ENCODE assay signal across 33 cellular contexts in genomic region chr9:135851748-135852147, GRCh38. TPM values are rescaled to one million over a fixed set of nuclear protein-coding genes. Genes with fewer than 3 reads are reported as not detected.
A peak's percentile ranks its signal among the peaks of the same experiment; 100 is the strongest.
DNase-seq lines count a peak whose midpoint lies in the region; ATAC-seq, FAIRE-seq and TF ChIP-seq lines count a peak whose summit lies in the region.
"Had no signal": no experiment of that assay in that cellular context is flagged by ENCODE, and none has a peak within 500 bp of the region (broad histone marks: within the 10 kb centered on the region; RNA-seq: fewer than 3 reads in every experiment).

No MANE protein-coding gene starts in this region.

- H3K79me2 ChIP-seq in hepatocyte: peaks cover 5% of the 10 kb centered on the region
- H3K79me2 ChIP-seq: parathyroid adenoma had no signal

- H2AFZ ChIP-seq in hepatocyte: no peak overlapping the region
- H2AFZ ChIP-seq: parathyroid adenoma had no signal

- no peak overlapping the region for H3K4me3 Mint-ChIP-seq in activated naive CD4-positive, alpha-beta T cell treated with anti-CD3 and anti-CD28 coated beads, Interleukin-2, amount 10 ng/mL, durations not matched to agents 7 days and 5 days
- no peak overlapping the region for H3K4me3 Mint-ChIP-seq in endothelial cell (ENCODE audit: unreplicated experiment)
- H3K4me3 Mint-ChIP-seq: activated CD8-positive, alpha-beta memory T cell treated with anti-CD3 and anti-CD28 coated beads, Interleukin-2, amount 10 ng/mL, durations not matched to agents 7 days and 5 days; activated T-cell treated with anti-CD3 and anti-CD28 coated beads, Interleukin-2, amount 50 U/mL, for 4 hours; IgD-negative memory B cell; memory B cell; neural crest cell; stimulated activated naive CD8-positive, alpha-beta T cell treated with anti-CD3 and anti-CD28 coated beads, Interleukin-15, Interleukin-2, amounts not matched to agents 100 ng/mL and 50 ng/mL, for 24 hours had no signal

- no peak for DNase-seq in activated naive CD4-positive, alpha-beta T cell treated with anti-CD3 and anti-CD28 coated beads, Interleukin-2, amount 10 ng/mL, durations not matched to agents 7 days and 5 days
- DNase-seq in activated naive CD4-positive, alpha-beta T cell (lab: John Stamatoyannopoulos, UW): no peak
- DNase-seq in body of pancreas: peak in 3 of 4 donors; percentile 35 to 50 (median 41)
- peak; percentile 34 for DNase-seq in hepatocyte (ENCODE audit: low spot score)
- DNase-seq in small intestine: peak; percentile 22
- no peak for DNase-seq in anterior cingulate cortex (lab: John Stamatoyannopoulos, UW)
- no peak for DNase-seq in AML-193 (lab: John Stamatoyannopoulos, UW)
- no peak for DNase-seq in endothelial cell (ENCODE audit: low spot score)
- DNase-seq: activated CD4-positive, CD25-positive, alpha-beta regulatory T cell; activated CD8-positive, alpha-beta memory T cell treated with anti-CD3 and anti-CD28 coated beads, Interleukin-2, amount 10 ng/mL, durations not matched to agents 7 days and 5 days; activated gamma-delta T cell treated with Interleukin-2 at 50 U/mL for 16 hours; activated T-cell treated with anti-CD3 and anti-CD28 coated beads, Interleukin-2, amount 50 U/mL, for 4 hours; cerebellar nuclear complex; dermis blood vessel endothelial cell; hypothalamus; MV-4-11; NCI-H1436; NCI-H2081 treated with DMSO at 0.1 percent for 48 hours; NCI-H345; stimulated activated CD4-positive, alpha-beta T cell treated with anti-CD3 and anti-CD28 coated beads, Interleukin-1b, Interleukin-23, amount 100 ng/mL, for 48 hours; stimulated activated CD8-positive, alpha-beta memory T cell treated with anti-CD3 and anti-CD28 coated beads, Interleukin-4, amount 100 ng/mL, for 48 hours; T-helper 1 cell had no signal

- FAIRE-seq in small intestine (lab: Jason Lieb, UNC): no peak
- FAIRE-seq: D721Med, endothelial cell of umbilical vein had no signal

- H3K9me3 Mint-ChIP-seq in activated naive CD4-positive, alpha-beta T cell treated with anti-CD3 and anti-CD28 coated beads, Interleukin-2, amount 10 ng/mL, durations not matched to agents 7 days and 5 days: no peaks in the 10 kb centered on the region
- no peaks in the 10 kb centered on the region for H3K9me3 Mint-ChIP-seq in endothelial cell (ENCODE audit: unreplicated experiment)
- H3K9me3 Mint-ChIP-seq: activated T-cell treated with anti-CD3 and anti-CD28 coated beads, Interleukin-2, amount 50 U/mL, for 4 hours; IgD-negative memory B cell; memory B cell; stimulated activated naive CD8-positive, alpha-beta T cell treated with anti-CD3 and anti-CD28 coated beads, Interleukin-15, Interleukin-2, amounts not matched to agents 100 ng/mL and 50 ng/mL, for 24 hours had no signal

- no peak for TF ChIP-seq CTCF in body of pancreas (IDR thresholded peaks at IDR 0.05)
- TF ChIP-seq CTCF in hepatocyte (IDR thresholded peaks at IDR 0.05; ENCODE audit: poor library complexity): no peak
- TF ChIP-seq CTCF in endothelial cell (IDR thresholded peaks at IDR 0.05; ENCODE audit: unreplicated experiment): no peak

- H3K9me3 ChIP-seq in body of pancreas (no peaks in the 10 kb centered on the region), hepatocyte (ENCODE audit: low read depth) (no peaks in the 10 kb centered on the region), small intestine (ENCODE audit: control insufficient read depth, low read depth) (no peaks in the 10 kb centered on the region)
- H3K9me3 ChIP-seq: HAP-1, thoracic aorta, vagina had no signal

- H3K27ac Mint-ChIP-seq in activated naive CD4-positive, alpha-beta T cell treated with anti-CD3 and anti-CD28 coated beads, Interleukin-2, amount 10 ng/mL, durations not matched to agents 7 days and 5 days: peak overlapping the region; percentile 21
- H3K27ac Mint-ChIP-seq in endothelial cell (ENCODE audit: unreplicated experiment): no peak overlapping the region
- H3K27ac Mint-ChIP-seq: activated CD8-positive, alpha-beta memory T cell treated with anti-CD3 and anti-CD28 coated beads, Interleukin-2, amount 10 ng/mL, durations not matched to agents 7 days and 5 days; IgD-negative memory B cell; memory B cell; stimulated activated naive CD8-positive, alpha-beta T cell treated with anti-CD3 and anti-CD28 coated beads, Interleukin-15, Interleukin-2, amounts not matched to agents 100 ng/mL and 50 ng/mL, for 24 hours had no signal

- no peaks in the 10 kb centered on the region for H4K20me1 ChIP-seq in hepatocyte (ENCODE audit: insufficient read depth, poor library complexity, severe bottlenecking)

- no peaks in the 10 kb centered on the region for H3K4me1 ChIP-seq in body of pancreas
- peaks cover 3% of the 10 kb centered on the region for H3K4me1 ChIP-seq in hepatocyte (ENCODE audit: insufficient read depth)
- no peaks in the 10 kb centered on the region for H3K4me1 ChIP-seq in small intestine (ENCODE audit: control insufficient read depth in 2 of 2, insufficient read depth in 1 of 2, low read depth in 1 of 2, low read length in 1 of 2)
- H3K4me1 ChIP-seq: HAP-1, parathyroid adenoma, vagina had no signal

- H3K4me1 Mint-ChIP-seq in activated naive CD4-positive, alpha-beta T cell treated with anti-CD3 and anti-CD28 coated beads, Interleukin-2, amount 10 ng/mL, durations not matched to agents 7 days and 5 days: no peaks in the 10 kb centered on the region
- H3K4me1 Mint-ChIP-seq in endothelial cell (ENCODE audit: unreplicated experiment): peaks cover 5% of the 10 kb centered on the region
- H3K4me1 Mint-ChIP-seq: activated CD8-positive, alpha-beta memory T cell treated with anti-CD3 and anti-CD28 coated beads, Interleukin-2, amount 10 ng/mL, durations not matched to agents 7 days and 5 days had no signal

- H3K9me2 ChIP-seq in hepatocyte (replicated peaks; ENCODE audit: insufficient read depth): no peaks in the 10 kb centered on the region

- no peak overlapping the region for H3K4me2 ChIP-seq in hepatocyte

- no peak for TF ChIP-seq POLR2A in body of pancreas (IDR thresholded peaks at IDR 0.05)

- H3K36me3 Mint-ChIP-seq in activated naive CD4-positive, alpha-beta T cell treated with anti-CD3 and anti-CD28 coated beads, Interleukin-2, amount 10 ng/mL, durations not matched to agents 7 days and 5 days: peaks cover 8% of the 10 kb centered on the region
- H3K36me3 Mint-ChIP-seq in endothelial cell (ENCODE audit: low read depth, unreplicated experiment): peaks cover 18% of the 10 kb centered on the region

- H3K27me3 ChIP-seq in body of pancreas (no peaks in the 10 kb centered on the region), hepatocyte (no peaks in the 10 kb centered on the region), small intestine (ENCODE audit: control insufficient read depth in 2 of 2, insufficient read depth in 2 of 2, low read length in 2 of 2) (no peaks in the 10 kb centered on the region)
- H3K27me3 ChIP-seq: vagina had no signal

- intact Hi-C loops in body of pancreas (cut with DNase I): no loop called here

- ATAC-seq in body of pancreas: no peak
- ATAC-seq: activated CD8-positive, alpha-beta memory T cell treated with anti-CD3 and anti-CD28 coated beads, Interleukin-2, amount 10 ng/mL, durations not matched to agents 7 days and 5 days; activated T-cell treated with anti-CD3 and anti-CD28 coated beads, Interleukin-2, amount 50 U/mL, for 4 hours; left lobe of liver had no signal

- no peak overlapping the region for H3K4me3 ChIP-seq in body of pancreas
- no peak overlapping the region for H3K4me3 ChIP-seq in hepatocyte
- H3K4me3 ChIP-seq in small intestine (ENCODE audit: low read depth in 1 of 2, low read length in 2 of 2): no peak overlapping the region
- H3K4me3 ChIP-seq: HAP-1, thoracic aorta, vagina had no signal

- H3K27me3 Mint-ChIP-seq in activated naive CD4-positive, alpha-beta T cell treated with anti-CD3 and anti-CD28 coated beads, Interleukin-2, amount 10 ng/mL, durations not matched to agents 7 days and 5 days: no peaks in the 10 kb centered on the region
- H3K27me3 Mint-ChIP-seq in endothelial cell (ENCODE audit: unreplicated experiment): peaks cover 2% of the 10 kb centered on the region
- H3K27me3 Mint-ChIP-seq: activated CD8-positive, alpha-beta memory T cell treated with anti-CD3 and anti-CD28 coated beads, Interleukin-2, amount 10 ng/mL, durations not matched to agents 7 days and 5 days; IgD-negative memory B cell; memory B cell; stimulated activated naive CD8-positive, alpha-beta T cell treated with anti-CD3 and anti-CD28 coated beads, Interleukin-15, Interleukin-2, amounts not matched to agents 100 ng/mL and 50 ng/mL, for 24 hours had no signal

- CTCF ChIA-PET in activated naive CD4-positive, alpha-beta T cell treated with anti-CD3 and anti-CD28 coated beads, Interleukin-2, amount 10 ng/mL, durations not matched to agents 7 days and 5 days (lab: Charles Lee): no interaction called here

- WGBS in body of pancreas, 2 donors: 87 to 93% methylated on average over 16 of the region's 16 CpGs
- WGBS in hepatocyte (ENCODE audit: low lambda C conversion rate, missing lambda C conversion rate): 91% methylated on average over 16 of the region's 16 CpGs
- WGBS in small intestine, 3 donors: 88 to 93% (median 89%) methylated on average over 16 of the region's 16 CpGs

- H3K36me3 ChIP-seq in body of pancreas (replicated peaks in 1 of 2; ENCODE audit: insufficient read depth in 1 of 2, low read depth in 2 of 2) (no peaks in the 10 kb centered on the region), hepatocyte (replicated peaks; ENCODE audit: insufficient read depth, low read depth) (no peaks in the 10 kb centered on the region), small intestine (ENCODE audit: control insufficient read depth in 2 of 2, insufficient read depth in 2 of 2, low read length in 2 of 2) (peaks cover 0 to 9% of the 10 kb centered on the region in 2 donors)

- H3K27ac ChIP-seq in body of pancreas (no peak overlapping the region), hepatocyte (peak overlapping the region; percentile 32), small intestine (ENCODE audit: low read depth in 1 of 2, low read length in 1 of 2) (no peak overlapping the region)
- H3K27ac ChIP-seq: parathyroid adenoma, thoracic aorta, vagina had no signal

RNA-seq across cellular contexts. Expression of gene CAMSAP1, which starts 55.6 kb away (rescaled TPM):
- total RNA-seq in body of pancreas (10 to 100 TPM; 14.8 to 30.3 TPM), hepatocyte (15.6 and 18.2 TPM in 2 replicates), endothelial cell (ENCODE audit: unreplicated experiment) (44.7 TPM)
- polyA plus RNA-seq in hepatocyte (5.0 and 7.7 TPM in 2 replicates), small intestine (1 to 10 TPM; 1.6 to 4.7 (median 1.6) TPM)

Comparison
In these comparisons a context has a peak if more than half of its experiments do, and no peak if none do; other contexts are left out.
1. DNase-seq: peak in body of pancreas (3 of 4), hepatocyte (single experiment) and small intestine (single experiment); none in activated naive CD4-positive, alpha-beta T cell treated with anti-CD3 and anti-CD28 coated beads, Interleukin-2, amount 10 ng/mL, durations not matched to agents 7 days and 5 days (single experiment), activated naive CD4-positive, alpha-beta T cell (0 of 4), anterior cingulate cortex (0 of 58), AML-193 (0 of 2) and endothelial cell (single experiment).